ENCODE assay signal across 8 cellular contexts in the genomic region with DNA sequence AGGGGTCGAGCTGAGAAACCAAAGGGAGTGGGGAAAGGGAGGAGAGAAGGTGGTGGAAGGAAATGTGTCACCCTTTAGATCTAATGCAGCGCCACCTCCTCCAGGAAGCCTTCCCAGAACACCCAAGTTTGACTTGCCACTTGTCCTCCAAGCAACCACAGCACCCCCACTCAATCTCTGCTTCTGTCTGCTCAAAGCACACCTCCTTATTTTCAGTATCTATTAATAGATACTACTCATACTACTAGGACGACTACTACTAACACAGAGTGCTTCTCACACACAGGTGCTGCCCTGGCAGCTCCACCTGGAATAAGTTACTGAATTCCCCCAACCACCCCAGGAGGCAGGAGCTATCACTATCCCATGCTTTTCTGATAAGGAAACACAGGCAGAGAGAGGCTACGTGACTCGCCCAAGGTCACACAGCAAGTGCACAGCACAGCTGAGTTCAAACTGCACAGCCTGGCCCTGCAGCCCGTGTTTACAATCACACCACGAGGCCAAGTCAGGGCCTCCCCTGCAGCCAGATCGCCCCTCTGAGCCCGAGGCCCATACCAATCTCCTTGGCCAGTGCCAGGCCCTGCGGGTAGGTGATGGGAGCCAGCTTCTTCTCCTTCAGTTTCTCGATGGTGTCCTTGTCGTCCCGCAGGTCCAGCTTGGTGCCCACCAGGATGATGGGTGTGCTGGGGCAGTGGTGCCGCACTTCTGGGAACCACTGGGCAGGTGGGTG. TPM values are rescaled to one million over a fixed set of nuclear protein-coding genes. Genes with fewer than 3 reads are reported as not detected.
A peak's percentile ranks its signal among the peaks of the same experiment; 100 is the strongest.
DNase-seq lines count a peak whose midpoint lies in the region; ATAC-seq and TF ChIP-seq lines count a peak whose summit lies in the region.

No MANE protein-coding gene starts in this region.

- H3K4me3 ChIP-seq in BE2C (ENCODE audit: low read depth, low read length) (no peak overlapping the region), thyroid gland (replicated peaks in 1 of 3) (no peak overlapping the region)

- H3K36me3 ChIP-seq in BE2C (no peaks in the 10 kb centered on the region), thyroid gland (no peaks in the 10 kb centered on the region)

- peak overlapping the region; percentile 72 to 94 for H3K27ac Mint-ChIP-seq in stimulated activated naive CD8-positive, alpha-beta T cell treated with anti-CD3 and anti-CD28 coated beads, Interleukin-15, amount 100 ng/mL, for 72 hours

- intact Hi-C loops in thyroid gland (cut with DNase I) (no loop called here), left ventricle myocardium superior (cut with micrococcal nuclease) (no loop called here)

- ATAC-seq in GM21576 (IDR thresholded peaks at IDR 0.05; ENCODE audit: unreplicated experiment) (peak; percentile 40), left ventricle myocardium superior (no peak)
- peak; percentile 69 for ATAC-seq in stimulated activated naive CD8-positive, alpha-beta T cell treated with anti-CD3 and anti-CD28 coated beads, Interleukin-15, amount 100 ng/mL, for 72 hours

- no peaks in the 10 kb centered on the region for H3K9me3 Mint-ChIP-seq in stimulated activated naive CD8-positive, alpha-beta T cell treated with anti-CD3 and anti-CD28 coated beads, Interleukin-15, amount 100 ng/mL, for 72 hours

- no peaks in the 10 kb centered on the region for H3K4me1 ChIP-seq in BE2C
- H3K4me1 ChIP-seq in thyroid gland, result peaks cover 0 to 6% of the 10 kb centered on the region in 2 donors

- H3K9me3 ChIP-seq in BE2C, result no peaks in the 10 kb centered on the region
- H3K9me3 ChIP-seq in thyroid gland, result no peaks in the 10 kb centered on the region

- DNase-seq in T-helper 1 cell, result peak in 3 of 5 donors; percentile 41 to 89 (median 45)
- DNase-seq in effector CD4-positive, alpha-beta T cell, result peak; percentile 59
- peak; percentile 79 to 82 for DNase-seq in stimulated activated naive CD8-positive, alpha-beta T cell treated with anti-CD3 and anti-CD28 coated beads, Interleukin-15, amount 100 ng/mL, for 72 hours
- no peak for DNase-seq in BE2C
- no peak for DNase-seq in NCI-H1417 treated with DMSO at 0.1 percent for 48 hours (lab: John Stamatoyannopoulos, UW)
- no peak for DNase-seq in thyroid gland
- no peak for DNase-seq in left ventricle myocardium superior

- H3K4me1 Mint-ChIP-seq in stimulated activated naive CD8-positive, alpha-beta T cell treated with anti-CD3 and anti-CD28 coated beads, Interleukin-15, amount 100 ng/mL, for 72 hours, result peaks cover 95% of the 10 kb centered on the region

- H3K27me3 ChIP-seq in BE2C (no peaks in the 10 kb centered on the region), thyroid gland (no peaks in the 10 kb centered on the region)

- H3K27ac ChIP-seq in thyroid gland, result no peak overlapping the region

- TF ChIP-seq POLR2A in thyroid gland (IDR thresholded peaks at IDR 0.05), result no peak

- TF ChIP-seq CTCF in BE2C (IDR thresholded peaks at IDR 0.05; ENCODE audit: low read depth, low read length) (no peak), thyroid gland (IDR thresholded peaks at IDR 0.05) (no peak)

- H3K27me3 Mint-ChIP-seq in stimulated activated naive CD8-positive, alpha-beta T cell treated with anti-CD3 and anti-CD28 coated beads, Interleukin-15, amount 100 ng/mL, for 72 hours, result no peaks in the 10 kb centered on the region

- H3K4me3 Mint-ChIP-seq in stimulated activated naive CD8-positive, alpha-beta T cell treated with anti-CD3 and anti-CD28 coated beads, Interleukin-15, amount 100 ng/mL, for 72 hours, result peak overlapping the region; percentile 71 to 76

- WGBS in thyroid gland, 2 donors, result 84 to 87% methylated on average over 10 of the region's 14 CpGs

RNA-seq across cellular contexts. Expression of a gene that starts 13.2 kb away (rescaled TPM):
- 9.8 TPM for polyA plus RNA-seq in BE2C (2012; ENCODE audit: insufficient read depth, insufficient read length, low read depth)
- total RNA-seq in thyroid gland (1 to 10 TPM; 3.6 to 6.0 (median 4.6) TPM), left ventricle myocardium superior (5.1 TPM)

RNA-seq across cellular contexts. Expression of a gene that starts 18.6 kb away (rescaled TPM):
- polyA plus RNA-seq in BE2C (2012; ENCODE audit: insufficient read depth, insufficient read length, low read depth), result 1.7 TPM
- total RNA-seq in thyroid gland (under 1 TPM in 3 of 4 donors, not detected in 1; 0.11 to 0.24 (median 0.13) TPM), left ventricle myocardium superior (not detected)

RNA-seq across cellular contexts. Expression of a gene that starts 42.8 kb away (rescaled TPM):
- 9.3 TPM for polyA plus RNA-seq in BE2C (2012; ENCODE audit: insufficient read depth, insufficient read length, low read depth)
- total RNA-seq in thyroid gland, result 1 to 10 TPM; 1.7 to 4.8 (median 3.6) TPM
- total RNA-seq in left ventricle myocardium superior, result 1.1 TPM

RNA-seq across cellular contexts. Expression of a gene that starts 51.5 kb away (rescaled TPM):
- polyA plus RNA-seq in BE2C (2012; ENCODE audit: insufficient read depth, insufficient read length, low read depth), result 0.99 TPM
- total RNA-seq in thyroid gland (10 to 100 TPM in 1 of 4 donors, 1 to 10 TPM in 3; 3.3 to 15.1 (median 4.2) TPM), left ventricle myocardium superior (6.2 TPM)

Comparison
In these comparisons a context has a peak if more than half of its experiments do, and no peak if none do; other contexts are left out.
1. DNase-seq: peak in T-helper 1 cell (3 of 5), effector CD4-positive, alpha-beta T cell (single experiment) and stimulated activated naive CD8-positive, alpha-beta T cell treated with anti-CD3 and anti-CD28 coated beads, Interleukin-15, amount 100 ng/mL, for 72 hours (2 of 2); none in BE2C (single experiment), NCI-H1417 treated with DMSO at 0.1 percent for 48 hours (single experiment), thyroid gland (0 of 2) and left ventricle myocardium superior (single experiment).